Comparison of ENCODE assay signal across 29 cellular contexts in the genomic region with DNA sequence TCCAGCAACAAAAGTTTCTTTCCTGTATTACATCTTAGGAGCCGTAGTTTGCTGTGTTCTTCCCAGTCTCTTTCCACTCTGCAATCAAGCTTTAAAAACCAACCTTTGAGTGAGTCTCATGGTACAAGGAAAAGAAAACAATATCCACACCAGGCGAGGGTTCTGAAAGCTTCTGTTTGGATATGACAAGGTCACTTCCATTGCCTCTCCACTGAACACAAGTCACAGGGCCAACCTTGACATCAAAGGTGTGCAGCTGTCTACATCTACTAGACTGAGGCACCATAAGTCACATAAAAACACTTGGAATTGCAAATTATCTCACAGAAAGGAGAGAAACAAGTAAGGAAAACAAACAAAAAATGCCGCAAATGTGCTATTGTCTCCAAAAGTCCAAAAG.
"Had no signal": no experiment of that assay in that cellular context is flagged by ENCODE, and none has a peak within 500 bp of the region (broad histone marks: within the 10 kb centered on the region; RNA-seq: fewer than 3 reads in every experiment).

No MANE protein-coding gene starts in this region.

- H3K9me3 ChIP-seq: stomach, suprapubic skin, testis, thoracic aorta, thyroid gland, tibial artery, tibial nerve, transverse colon, upper lobe of left lung, upper lobe of right lung, uterus, vagina had no signal

- H3K27me3 Mint-ChIP-seq: stimulated activated memory B cell treated with anti-CD40 and anti-IgM and Interleukin-4, amounts not matched to agents 10 μg/mL and 1 μg/mL and 100 μg/mL, for 72 hours; stimulated activated naive B cell treated with anti-CD40 and anti-IgM and Interleukin-4, amounts not matched to agents 10 μg/mL and 1 μg/mL and 100 μg/mL, for 72 hours; stimulated activated naive CD8-positive, alpha-beta T cell treated with anti-CD3 and anti-CD28 coated beads, Interleukin-15, amount 100 ng/mL, for 72 hours; stimulated activated naive CD8-positive, alpha-beta T cell treated with anti-CD3 and anti-CD28 coated beads, Interleukin-15, Interleukin-2, amounts not matched to agents 100 ng/mL and 50 ng/mL, for 24 hours; type B pancreatic cell had no signal

- H3K4me1 Mint-ChIP-seq: stimulated activated effector memory CD8-positive, alpha-beta T cell treated with anti-CD3 and anti-CD28 coated beads, Interleukin-12 subunit alpha, Interleukin-12 subunit beta, amount 100 ng/mL, for 72 hours; stimulated activated memory B cell treated with anti-CD40 and anti-IgM and Interleukin-4, amounts not matched to agents 10 μg/mL and 1 μg/mL and 100 μg/mL, for 72 hours; stimulated activated naive B cell treated with anti-CD40 and anti-IgM and Interleukin-4, amounts not matched to agents 10 μg/mL and 1 μg/mL and 100 μg/mL, for 72 hours; stimulated activated naive CD8-positive, alpha-beta T cell treated with anti-CD3 and anti-CD28 coated beads, Interleukin-15, amount 100 ng/mL, for 72 hours had no signal

- ATAC-seq: stimulated activated effector memory CD8-positive, alpha-beta T cell treated with anti-CD3 and anti-CD28 coated beads, Interleukin-12 subunit alpha, Interleukin-12 subunit beta, amount 100 ng/mL, for 72 hours; stimulated activated memory B cell treated with anti-CD40 and anti-IgM and Interleukin-4, amounts not matched to agents 10 μg/mL and 1 μg/mL and 100 μg/mL, for 72 hours; stimulated activated naive B cell treated with anti-CD40 and anti-IgM and Interleukin-4, amounts not matched to agents 10 μg/mL and 1 μg/mL and 100 μg/mL, for 72 hours; stimulated activated naive CD8-positive, alpha-beta T cell treated with anti-CD3 and anti-CD28 coated beads, Interleukin-15, amount 100 ng/mL, for 72 hours; stimulated activated naive CD8-positive, alpha-beta T cell treated with anti-CD3 and anti-CD28 coated beads, Interleukin-15, Interleukin-2, amounts not matched to agents 100 U/mL and 50 U/mL, for 24 hours; upper lobe of right lung had no signal

- H3K36me3 ChIP-seq: stomach, suprapubic skin, thoracic aorta, thyroid gland, tibial artery, tibial nerve, transverse colon, upper lobe of left lung, upper lobe of right lung, uterus, vagina had no signal

- H3K4me3 Mint-ChIP-seq: stimulated activated effector memory CD8-positive, alpha-beta T cell treated with anti-CD3 and anti-CD28 coated beads, Interleukin-12 subunit alpha, Interleukin-12 subunit beta, amount 100 ng/mL, for 72 hours; stimulated activated memory B cell treated with anti-CD40 and anti-IgM and Interleukin-4, amounts not matched to agents 10 μg/mL and 1 μg/mL and 100 μg/mL, for 72 hours; stimulated activated naive B cell treated with anti-CD40 and anti-IgM and Interleukin-4, amounts not matched to agents 10 μg/mL and 1 μg/mL and 100 μg/mL, for 72 hours; stimulated activated naive CD8-positive, alpha-beta T cell treated with anti-CD3 and anti-CD28 coated beads, Interleukin-15, amount 100 ng/mL, for 72 hours; stimulated activated naive CD8-positive, alpha-beta T cell treated with anti-CD3 and anti-CD28 coated beads, Interleukin-15, Interleukin-2, amounts not matched to agents 100 ng/mL and 50 ng/mL, for 24 hours; type B pancreatic cell had no signal

- FAIRE-seq: urothelium cell line had no signal

- H3K27ac ChIP-seq: stomach, suprapubic skin, testis, thoracic aorta, thyroid gland, tibial artery, tibial nerve, transverse colon, upper lobe of left lung, upper lobe of right lung, uterus, vagina had no signal

- H3K4me3 ChIP-seq: stomach, suprapubic skin, testis, thoracic aorta, thyroid gland, tibial artery, tibial nerve, transverse colon, upper lobe of left lung, upper lobe of right lung, uterus, vagina had no signal

- H3K27ac Mint-ChIP-seq: stimulated activated effector memory CD8-positive, alpha-beta T cell treated with anti-CD3 and anti-CD28 coated beads, Interleukin-12 subunit alpha, Interleukin-12 subunit beta, amount 100 ng/mL, for 72 hours; stimulated activated memory B cell treated with anti-CD40 and anti-IgM and Interleukin-4, amounts not matched to agents 10 μg/mL and 1 μg/mL and 100 μg/mL, for 72 hours; stimulated activated naive B cell treated with anti-CD40 and anti-IgM and Interleukin-4, amounts not matched to agents 10 μg/mL and 1 μg/mL and 100 μg/mL, for 72 hours; stimulated activated naive CD8-positive, alpha-beta T cell treated with anti-CD3 and anti-CD28 coated beads, Interleukin-15, amount 100 ng/mL, for 72 hours; stimulated activated naive CD8-positive, alpha-beta T cell treated with anti-CD3 and anti-CD28 coated beads, Interleukin-15, Interleukin-2, amounts not matched to agents 100 ng/mL and 50 ng/mL, for 24 hours; type B pancreatic cell had no signal

- H3K36me3 Mint-ChIP-seq: stimulated activated effector memory CD8-positive, alpha-beta T cell treated with anti-CD3 and anti-CD28 coated beads, Interleukin-12 subunit alpha, Interleukin-12 subunit beta, amount 100 ng/mL, for 72 hours; stimulated activated memory B cell treated with anti-CD40 and anti-IgM and Interleukin-4, amounts not matched to agents 10 μg/mL and 1 μg/mL and 100 μg/mL, for 72 hours; stimulated activated naive B cell treated with anti-CD40 and anti-IgM and Interleukin-4, amounts not matched to agents 10 μg/mL and 1 μg/mL and 100 μg/mL, for 72 hours; type B pancreatic cell had no signal

- DNase-seq: stimulated activated CD4-positive, alpha-beta T cell treated with anti-CD3 and anti-CD28 coated beads, Interleukin-2, amount 100 ng/mL, for 48 hours; stimulated activated CD4-positive, alpha-beta T cell treated with anti-CD3 and anti-CD28 coated beads, Interleukin-4, amount 100 ng/mL, for 1 hour; stimulated activated CD4-positive, alpha-beta T cell treated with anti-CD3 and anti-CD28 coated beads, Interleukin-4, amount 100 ng/mL, for 24 hours; stimulated activated CD4-positive, alpha-beta T cell treated with anti-CD3 and anti-CD28 coated beads, Interleukin-4, amount 100 ng/mL, for 4 hours; stimulated activated CD8-positive, alpha-beta memory T cell treated with anti-CD3 and anti-CD28 coated beads, Interleukin-4, amount 100 ng/mL, for 48 hours; stimulated activated naive B cell treated with anti-CD40 and anti-IgM and Interleukin-4, amounts not matched to agents 10 μg/mL and 1 μg/mL and 100 μg/mL, for 72 hours; stimulated activated naive CD4-positive, alpha-beta T cell; stimulated activated naive CD4-positive, alpha-beta T cell treated with Interleukin-2 at 50 U/mL for 16 hours; stimulated activated naive CD8-positive, alpha-beta T cell treated with anti-CD3 and anti-CD28 coated beads, Interleukin-15, amount 100 ng/mL, for 72 hours; stimulated activated naive CD8-positive, alpha-beta T cell treated with anti-CD3 and anti-CD28 coated beads, Interleukin-15, Interleukin-2, amounts not matched to agents 100 U/mL and 50 U/mL, for 24 hours; stomach; substantia nigra; testis; thyroid gland; tibial artery; transverse colon; trophoblast cell; upper lobe of left lung; upper lobe of right lung; uterus had no signal

- H3K27me3 ChIP-seq: stomach, suprapubic skin, testis, thyroid gland, tibial artery, tibial nerve, transverse colon, upper lobe of left lung, upper lobe of right lung, uterus, vagina had no signal

- H3K4me1 ChIP-seq: stomach, suprapubic skin, testis, thyroid gland, tibial artery, tibial nerve, transverse colon, upper lobe of left lung, upper lobe of right lung, uterus, vagina had no signal

- H3K9me3 Mint-ChIP-seq: stimulated activated memory B cell treated with anti-CD40 and anti-IgM and Interleukin-4, amounts not matched to agents 10 μg/mL and 1 μg/mL and 100 μg/mL, for 72 hours; type B pancreatic cell had no signal
